ENCODE assay signal across 1 cellular context in genomic region chr5:127072861-127073846, GRCh38.
A peak's percentile ranks its signal among the peaks of the same experiment; 100 is the strongest.
TF ChIP-seq lines count a peak whose summit lies in the region.

Gene C5orf63 (minus strand): TSS chr5:127073502. CDS start chr5:127058995, 14,507 bp downstream.

TF ChIP-seq in HepG2, 621 proteins besides CTCF, POLR2A, EP300 and RAD21 (continued from another document and continues in another):
- TF ChIP-seq RNF219 (CRISPR knock-in tag; IDR thresholded peaks at IDR 0.05) (0 out of 2 replicates have a peak, but pooled peaks have one; percentile 27), ZNF33B (CRISPR knock-in tag; IDR thresholded peaks at IDR 0.05) (peak; percentile 76), TCF7 (IDR thresholded peaks at IDR 0.05; ENCODE audit: low read depth) (no peak), PHF8 (CRISPR knock-in tag; IDR thresholded peaks at IDR 0.05) (peak; percentile 80), PBX3 (CRISPR knock-in tag; IDR thresholded peaks at IDR 0.05; ENCODE audit: borderline replicate concordance) (0 out of 2 replicates have a peak, but pooled peaks have one; percentile 52), GMEB1 (CRISPR knock-in tag; IDR thresholded peaks at IDR 0.05; ENCODE audit: borderline replicate concordance) (peak; percentile 91), REST (IDR thresholded peaks at IDR 0.05; ENCODE audit: borderline replicate concordance in 1 of 2, low read depth in 1 of 2, low read length in 2 of 2) (peak in 1 of 2 experiments; percentile 9; a peak in 1 of 4 replicates), KMT2B (CRISPR knock-in tag; IDR thresholded peaks at IDR 0.05) (peak; percentile 90), SKI (IDR thresholded peaks at IDR 0.05; ENCODE audit: partially characterized antibody) (no peak), ZNF160 (CRISPR knock-in tag; IDR thresholded peaks at IDR 0.05) (0 out of 2 replicates have a peak, but pooled peaks have one; percentile 32), ZNF839 (CRISPR knock-in tag; IDR thresholded peaks at IDR 0.05; ENCODE audit: borderline replicate concordance) (no peak), ZSCAN22 (CRISPR knock-in tag; IDR thresholded peaks at IDR 0.05) (peak; percentile 57; the same call in 1 of the 2 replicates), RFX5 (IDR thresholded peaks at IDR 0.05; ENCODE audit: low read depth, low read length) (no peak), ZNF274 (CRISPR knock-in tag; IDR thresholded peaks at IDR 0.05) (no peak; the same call in 1 of the 2 replicates), MBD4 (IDR thresholded peaks at IDR 0.05; ENCODE audit: borderline replicate concordance, low read length) (no peak), GZF1 (CRISPR knock-in tag; IDR thresholded peaks at IDR 0.05) (no peak), MEIS1 (CRISPR knock-in tag; IDR thresholded peaks at IDR 0.05; ENCODE audit: borderline replicate concordance) (peak; percentile 87; the same call in 1 of the 2 replicates), TIGD3 (CRISPR knock-in tag; IDR thresholded peaks at IDR 0.05; ENCODE audit: borderline replicate concordance) (no peak), RBAK (CRISPR knock-in tag; IDR thresholded peaks at IDR 0.05) (no peak), CEBPG (CRISPR knock-in tag; IDR thresholded peaks at IDR 0.05) (peak; percentile 27; the same call in 1 of the 2 replicates), ZNF441 (CRISPR knock-in tag; IDR thresholded peaks at IDR 0.05; ENCODE audit: borderline replicate concordance) (no peak; the same call in 1 of the 2 replicates), DPF2 (CRISPR knock-in tag; IDR thresholded peaks at IDR 0.05; ENCODE audit: borderline replicate concordance, low read depth) (no peak), KDM4B (CRISPR knock-in tag; IDR thresholded peaks at IDR 0.05) (0 out of 2 replicates have a peak, but pooled peaks have one; percentile 45), ZNF326 (CRISPR knock-in tag; IDR thresholded peaks at IDR 0.05; ENCODE audit: borderline replicate concordance) (no peak), ELF1 (CRISPR knock-in tag; IDR thresholded peaks at IDR 0.05) (peak; percentile 77), ZNF574 (CRISPR knock-in tag; IDR thresholded peaks at IDR 0.05) (peak; percentile 94), ZFP82 (CRISPR knock-in tag; IDR thresholded peaks at IDR 0.05; ENCODE audit: borderline replicate concordance) (no peak; the same call in 1 of the 2 replicates), CC2D1A (CRISPR knock-in tag; IDR thresholded peaks at IDR 0.05) (no peak), AGO1 (IDR thresholded peaks at IDR 0.05; ENCODE audit: low read depth, low read length, poor library complexity, severe bottlenecking) (no peak), AGO2 (optimal IDR thresholded peaks at IDR 0.05; ENCODE audit: low read depth, low read length) (no peak), MIXL1 (CRISPR knock-in tag; IDR thresholded peaks at IDR 0.05) (peak; percentile 29; the same call in 1 of the 2 replicates), MNT (IDR thresholded peaks at IDR 0.05) (no peak), ZFP91 (CRISPR knock-in tag; IDR thresholded peaks at IDR 0.05; ENCODE audit: borderline replicate concordance) (peak; percentile 86), DNMT1 (CRISPR knock-in tag; IDR thresholded peaks at IDR 0.05) (no peak), HMGXB4 (CRISPR knock-in tag; IDR thresholded peaks at IDR 0.05; ENCODE audit: borderline replicate concordance in 1 of 2, low read depth in 1 of 2) (peak; percentile 44 to 78), ZFP37 (CRISPR knock-in tag; IDR thresholded peaks at IDR 0.05; ENCODE audit: borderline replicate concordance) (no peak), GRHL1 (CRISPR knock-in tag; conservative IDR thresholded peaks at IDR 0.05) (no peak), ZNF75D (CRISPR knock-in tag; IDR thresholded peaks at IDR 0.05; ENCODE audit: borderline replicate concordance) (peak; percentile 92; the same call in 1 of the 2 replicates), BRCA1 (CRISPR knock-in tag; IDR thresholded peaks at IDR 0.05) (peak; percentile 77; the same call in 1 of the 2 replicates)
